21 cellular contexts compared by ENCODE assay signal in the genomic region with DNA sequence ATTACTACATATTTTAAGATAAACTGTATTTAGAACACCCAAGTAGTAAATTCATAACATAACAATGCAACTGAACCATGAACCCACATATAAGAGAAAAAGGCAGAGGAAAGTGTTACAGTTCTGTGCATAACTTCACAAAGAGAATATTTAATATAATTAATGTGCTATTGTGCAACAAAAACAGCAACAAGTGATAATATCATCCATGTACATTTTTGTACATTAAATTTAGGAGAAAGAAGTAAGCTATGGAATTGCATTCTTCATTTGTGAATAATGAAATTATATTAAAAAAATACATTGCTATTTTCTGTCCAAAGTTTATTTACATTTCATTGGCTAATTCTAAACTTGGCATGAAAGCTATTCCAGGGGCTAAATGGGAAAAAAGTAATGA.
"Had no signal": no experiment of that assay in that cellular context is flagged by ENCODE, and none has a peak within 500 bp of the region (broad histone marks: within the 10 kb centered on the region; RNA-seq: fewer than 3 reads in every experiment).

No MANE protein-coding gene starts in this region.

- H3K27ac ChIP-seq: HL-60, RWPE1 had no signal

- DNase-seq: KBM-7, MG63, NCI-H1092, NCI-H1105 treated with DMSO at 0.1 percent for 48 hours, NCI-H1417 treated with DMSO at 0.1 percent for 48 hours, NCI-H146, NCI-H1694 treated with DMSO at 0.1 percent for 48 hours, NCI-H1930, NCI-H2081, NCI-H2107, NCI-H2227 treated with DMSO at 0.1 percent for 48 hours, NCI-H524, NCI-H526 treated with DMSO at 0.1 percent for 48 hours, NCI-H748 treated with DMSO at 0.1 percent for 48 hours, PC-3, SHP77, SK-N-SH, SW 1271 had no signal

- H3K9me3 ChIP-seq: MG63, SK-N-SH had no signal

- H3K27me3 ChIP-seq: MG63 had no signal

- FAIRE-seq: HTR-8/SVneo had no signal

- H3K4me3 ChIP-seq: MG63 had no signal
